ENCODE assay signal across 8 cellular contexts in the genomic region with DNA sequence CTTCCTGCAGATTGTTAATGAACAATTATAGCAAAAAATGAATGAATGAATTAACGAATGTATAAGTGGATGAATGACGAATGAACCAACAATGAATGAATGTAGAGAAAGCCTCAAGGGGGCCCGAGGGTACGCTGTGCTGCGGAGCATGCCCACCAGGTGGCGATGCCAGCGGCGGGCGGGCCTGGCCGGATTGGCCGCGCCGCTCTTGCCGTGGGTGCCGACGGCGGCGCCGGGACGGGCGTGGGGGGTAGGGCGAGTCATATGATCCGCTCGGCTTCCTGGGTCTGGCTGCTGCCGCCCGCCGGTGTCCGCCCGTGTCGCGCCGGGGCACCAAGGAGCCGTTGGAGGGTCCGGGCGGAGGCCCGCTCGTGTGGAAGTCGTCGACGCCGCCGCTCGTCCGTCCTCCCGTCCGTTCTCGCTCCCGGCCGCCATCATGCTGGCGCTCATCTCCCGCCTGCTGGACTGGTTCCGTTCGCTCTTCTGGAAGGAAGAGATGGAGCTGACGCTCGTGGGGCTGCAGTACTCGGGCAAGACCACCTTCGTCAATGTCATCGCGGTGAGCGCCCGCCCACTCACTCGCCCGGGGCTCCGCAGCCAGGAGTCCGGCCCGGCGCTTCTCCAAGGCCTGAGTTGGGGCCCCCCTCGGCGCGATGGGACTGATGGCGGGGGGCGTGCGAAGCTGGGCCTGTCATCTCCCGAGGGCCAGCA. TPM values are rescaled to one million over a fixed set of nuclear protein-coding genes. Genes with fewer than 3 reads are reported as not detected.
DNase-seq lines count a peak whose midpoint lies in the region; ATAC-seq and TF ChIP-seq lines count a peak whose summit lies in the region.

Gene ARL8B, plus strand, starts transcription at position 263 of the 711 bp plus-strand sequence. Its CDS starts 174 bp downstream, at position 437.

- H3K4me3 Mint-ChIP-seq in T-helper 17 cell: peak within 1 kb of the TSS; percentile 95

- H3K9me3 ChIP-seq in T-helper 17 cell (ENCODE audit: control insufficient read depth, low read length, poor library complexity, severe bottlenecking): no peaks in the 10 kb centered on the region
- no peaks in the 10 kb centered on the region for H3K9me3 ChIP-seq in psoas muscle

- H3K4me3 ChIP-seq in psoas muscle (peak within 1 kb of the TSS; percentile 92), urinary bladder (ENCODE audit: low read depth, low read length) (peak within 1 kb of the TSS; percentile 97)

- no peaks in the 10 kb centered on the region for H3K36me3 Mint-ChIP-seq in T-helper 17 cell (ENCODE audit: low read depth)

- no peaks in the 10 kb centered on the region for H3K27me3 Mint-ChIP-seq in T-helper 17 cell

- intact Hi-C loops in left ventricle myocardium superior (cut with micrococcal nuclease): loop anchor here (10.0 kb wide), 1 partner anchor 53 kb away; no protein-coding TSS in a partner anchor
- intact Hi-C loops in psoas muscle (cut with DNase I): loop anchor here (1.0 to 5.0 kb wide), 3 partner anchors 65 to 410 kb away; partner anchors contain the start of gene EDEM1 (in 2 of the 2)

- H3K36me3 ChIP-seq in psoas muscle (ENCODE audit: insufficient read depth in 1 of 2, low read depth in 1 of 2): peaks cover 0 to 5% of the 10 kb centered on the region in 2 donors
- no peaks in the 10 kb centered on the region for H3K36me3 ChIP-seq in urinary bladder (ENCODE audit: insufficient read depth)

- peak within 1 kb of the TSS; percentile 94 for H3K27ac Mint-ChIP-seq in T-helper 17 cell

- DNase-seq in GM13976 (ENCODE audit: low spot score): peak; percentile 96
- peak; percentile 54 for DNase-seq in NCI-H1105 (lab: John Stamatoyannopoulos, UW)
- peak; percentile 83 to 91 (median 86) for DNase-seq in T-helper 17 cell
- peak; percentile 22 to 91 (median 80) for DNase-seq in amygdala (lab: John Stamatoyannopoulos, UW)
- peak; percentile 95 for DNase-seq in left ventricle myocardium superior
- peak; percentile 94 to 96 for DNase-seq in psoas muscle

- ATAC-seq in HG02642 (IDR thresholded peaks at IDR 0.05; ENCODE audit: poor library complexity, unreplicated experiment) (peak; percentile 94), T-helper 17 cell (peak; percentile 99), left ventricle myocardium superior (peak; percentile 100), psoas muscle (peak; percentile 92 to 97 (median 95))

- H3K4me1 ChIP-seq in psoas muscle: peaks cover 38% of the 10 kb centered on the region
- no peaks in the 10 kb centered on the region for H3K4me1 ChIP-seq in urinary bladder (ENCODE audit: insufficient read depth)

- in situ Hi-C loops in GM13976 (cut with MboI; ENCODE audit: low sequenced_read_pairs, unreplicated experiment): no loop called here

- TF ChIP-seq CTCF in GM13976 (IDR thresholded peaks at IDR 0.05; ENCODE audit: borderline replicate concordance, control extremely low read depth, extremely low read depth, insufficient read depth, missing control alignments) (peak; percentile 97), psoas muscle (IDR thresholded peaks at IDR 0.05) (peak; percentile 98)

- WGBS in psoas muscle, 3 donors: 0 to 1% (median 0%) methylated on average over 49 to 74 of the region's 74 CpGs
- WGBS in urinary bladder: under 1% methylated on average over 74 of the region's 74 CpGs

- peaks cover 30% of the 10 kb centered on the region for H3K4me1 Mint-ChIP-seq in T-helper 17 cell

- H3K27ac ChIP-seq in psoas muscle (peak within 1 kb of the TSS; percentile 95), urinary bladder (ENCODE audit: low read depth) (peak within 1 kb of the TSS; percentile 96)

- no peaks in the 10 kb centered on the region for H3K27me3 ChIP-seq in psoas muscle (ENCODE audit: insufficient read depth in 3 of 3, low read length in 2 of 3)

RNA-seq across cellular contexts. Expression of gene ARL8B, which starts in this region (rescaled TPM):
- 10 to 100 TPM; 39.2 to 52.9 TPM for total RNA-seq in T-helper 17 cell
- 62.0 TPM for total RNA-seq in left ventricle myocardium superior
- 100 to 1,000 TPM in 2 of 4 donors, 10 to 100 TPM in 2; 35.1 to 154 (median 109) TPM for total RNA-seq in psoas muscle
- 100 to 1,000 TPM; 140 to 266 (median 178) TPM for polyA plus RNA-seq in psoas muscle
- total RNA-seq in urinary bladder: 91.3 TPM
- polyA plus RNA-seq in urinary bladder: 58.9 TPM

Comparison
In these comparisons a context has a peak if more than half of its experiments do, and no peak if none do; other contexts are left out.
1. Peak in every context shown above with its lines: DNase-seq, ATAC-seq, H3K4me3 ChIP-seq and H3K27ac ChIP-seq.